ENCODE assay signal across 1 cellular context in the genomic region with DNA sequence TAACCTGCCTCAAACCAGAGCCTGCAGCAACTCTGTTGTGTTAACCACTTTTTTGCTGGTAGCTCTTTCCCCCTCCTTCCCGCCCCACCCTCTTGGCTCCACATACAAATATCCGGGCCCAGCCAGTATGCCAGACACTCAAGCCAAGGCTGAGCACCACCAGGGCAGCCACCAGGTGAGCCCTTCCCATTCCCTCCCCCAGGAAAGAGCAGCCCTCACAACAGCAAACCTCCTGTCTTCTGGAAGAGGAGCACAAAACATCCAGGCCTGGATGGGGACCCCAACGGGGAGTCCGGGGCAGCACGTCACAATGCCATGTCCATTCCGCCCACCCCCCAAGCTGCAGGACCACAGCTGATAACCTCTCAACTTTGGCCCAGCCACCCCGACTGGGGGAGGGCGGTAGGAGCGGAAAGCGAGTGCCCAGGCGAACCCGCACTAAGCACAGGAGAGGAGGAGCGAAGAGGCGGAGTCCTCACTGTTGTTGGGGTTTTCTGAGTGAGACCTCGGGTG.
A peak's percentile ranks its signal among the peaks of the same experiment; 100 is the strongest.
TF ChIP-seq lines count a peak whose summit lies in the region.

No MANE protein-coding gene starts in this region.

TF ChIP-seq in HepG2, 621 proteins besides CTCF, POLR2A, EP300 and RAD21 (continued from another document and continues in another):
- TF ChIP-seq, protein P1, sequence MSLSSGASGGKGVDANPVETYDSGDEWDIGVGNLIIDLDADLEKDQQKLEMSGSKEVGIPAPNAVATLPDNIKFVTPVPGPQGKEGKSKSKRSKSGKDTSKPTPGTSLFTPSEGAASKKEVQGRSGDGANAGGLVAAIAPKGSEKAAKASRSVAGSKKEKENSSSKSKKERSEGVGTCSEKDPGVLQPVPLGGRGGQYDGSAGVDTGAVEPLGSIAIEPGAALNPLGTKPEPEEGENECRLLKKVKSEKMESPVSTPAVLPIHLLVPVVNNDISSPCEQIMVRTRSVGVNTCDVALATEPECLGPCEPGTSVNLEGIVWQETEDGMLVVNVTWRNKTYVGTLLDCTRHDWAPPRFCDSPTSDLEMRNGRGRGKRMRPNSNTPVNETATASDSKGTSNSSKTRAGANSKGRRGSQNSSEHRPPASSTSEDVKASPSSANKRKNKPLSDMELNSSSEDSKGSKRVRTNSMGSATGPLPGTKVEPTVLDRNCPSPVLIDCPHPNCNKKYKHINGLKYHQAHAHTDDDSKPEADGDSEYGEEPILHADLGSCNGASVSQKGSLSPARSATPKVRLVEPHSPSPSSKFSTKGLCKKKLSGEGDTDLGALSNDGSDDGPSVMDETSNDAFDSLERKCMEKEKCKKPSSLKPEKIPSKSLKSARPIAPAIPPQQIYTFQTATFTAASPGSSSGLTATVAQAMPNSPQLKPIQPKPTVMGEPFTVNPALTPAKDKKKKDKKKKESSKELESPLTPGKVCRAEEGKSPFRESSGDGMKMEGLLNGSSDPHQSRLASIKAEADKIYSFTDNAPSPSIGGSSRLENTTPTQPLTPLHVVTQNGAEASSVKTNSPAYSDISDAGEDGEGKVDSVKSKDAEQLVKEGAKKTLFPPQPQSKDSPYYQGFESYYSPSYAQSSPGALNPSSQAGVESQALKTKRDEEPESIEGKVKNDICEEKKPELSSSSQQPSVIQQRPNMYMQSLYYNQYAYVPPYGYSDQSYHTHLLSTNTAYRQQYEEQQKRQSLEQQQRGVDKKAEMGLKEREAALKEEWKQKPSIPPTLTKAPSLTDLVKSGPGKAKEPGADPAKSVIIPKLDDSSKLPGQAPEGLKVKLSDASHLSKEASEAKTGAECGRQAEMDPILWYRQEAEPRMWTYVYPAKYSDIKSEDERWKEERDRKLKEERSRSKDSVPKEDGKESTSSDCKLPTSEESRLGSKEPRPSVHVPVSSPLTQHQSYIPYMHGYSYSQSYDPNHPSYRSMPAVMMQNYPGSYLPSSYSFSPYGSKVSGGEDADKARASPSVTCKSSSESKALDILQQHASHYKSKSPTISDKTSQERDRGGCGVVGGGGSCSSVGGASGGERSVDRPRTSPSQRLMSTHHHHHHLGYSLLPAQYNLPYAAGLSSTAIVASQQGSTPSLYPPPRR (CRISPR knock-in tag; IDR thresholded peaks at IDR 0.05; ENCODE audit: borderline replicate concordance), result peak; percentile 32; the same call in 1 of the 2 replicates
- TF ChIP-seq ZMYM4 (CRISPR knock-in tag; IDR thresholded peaks at IDR 0.05) (peak; percentile 10; the same call in 1 of the 2 replicates), ZSCAN29 (CRISPR knock-in tag; conservative IDR thresholded peaks at IDR 0.05) (0 out of 2 replicates have a peak, but pooled peaks have one; percentile 19), ZNF720 (CRISPR knock-in tag; IDR thresholded peaks at IDR 0.05) (0 out of 2 replicates have a peak, but pooled peaks have one; percentile 61), ZNF136 (CRISPR knock-in tag; IDR thresholded peaks at IDR 0.05; ENCODE audit: low read depth) (no peak), HES4 (CRISPR knock-in tag; IDR thresholded peaks at IDR 0.05; ENCODE audit: borderline replicate concordance) (no peak; the same call in 1 of the 2 replicates), AHR (CRISPR knock-in tag; IDR thresholded peaks at IDR 0.05) (0 out of 2 replicates have a peak, but pooled peaks have one; percentile 22), ATRX (CRISPR knock-in tag; IDR thresholded peaks at IDR 0.05; ENCODE audit: borderline replicate concordance) (no peak), CEBPG (CRISPR knock-in tag; IDR thresholded peaks at IDR 0.05) (peak; percentile 7; the same call in 1 of the 2 replicates), HNF4G (IDR thresholded peaks at IDR 0.05; ENCODE audit: borderline replicate concordance, low read depth, low read length) (peak; percentile 58; the same call in 1 of the 2 replicates), HNF4G (CRISPR knock-in tag; IDR thresholded peaks at IDR 0.05; ENCODE audit: borderline replicate concordance, low read depth) (peak; percentile 52; the same call in 1 of the 2 replicates), ZNF225 (CRISPR knock-in tag; IDR thresholded peaks at IDR 0.05) (peak; percentile 35; the same call in 1 of the 2 replicates), HOXA3 (CRISPR knock-in tag; IDR thresholded peaks at IDR 0.05) (peak; percentile 58; the same call in 1 of the 2 replicates), TARDBP (CRISPR knock-in tag; IDR thresholded peaks at IDR 0.05) (peak; percentile 68; the same call in 1 of the 2 replicates), SRY (CRISPR knock-in tag; IDR thresholded peaks at IDR 0.05) (no peak), RARA (CRISPR knock-in tag; IDR thresholded peaks at IDR 0.05) (peak; percentile 83), TAF1 (CRISPR knock-in tag; IDR thresholded peaks at IDR 0.05) (0 out of 2 replicates have a peak, but pooled peaks have one; percentile 1), NR1H2 (CRISPR knock-in tag; IDR thresholded peaks at IDR 0.05; ENCODE audit: borderline replicate concordance, low read depth) (no peak), HOXA9 (CRISPR knock-in tag; IDR thresholded peaks at IDR 0.05; ENCODE audit: borderline replicate concordance) (no peak), TRIM24 (CRISPR knock-in tag; IDR thresholded peaks at IDR 0.05) (peak; percentile 51; the same call in 1 of the 2 replicates), HIVEP1 (CRISPR knock-in tag; IDR thresholded peaks at IDR 0.05) (peak; percentile 32; the same call in 1 of the 2 replicates), ZNF235 (CRISPR knock-in tag; IDR thresholded peaks at IDR 0.05; ENCODE audit: borderline replicate concordance) (no peak), PCBP1 (IDR thresholded peaks at IDR 0.05; ENCODE audit: borderline replicate concordance, low read depth, low read length) (peak; percentile 38; the same call in 1 of the 2 replicates), ZNF850 (CRISPR knock-in tag; conservative IDR thresholded peaks at IDR 0.05) (0 out of 2 replicates have a peak, but pooled peaks have one; percentile 5), SOX13 (IDR thresholded peaks at IDR 0.05) (0 out of 2 replicates have a peak, but pooled peaks have one; percentile 5), SOX13 (CRISPR knock-in tag; conservative IDR thresholded peaks at IDR 0.05 in 1 of 2, IDR thresholded peaks at IDR 0.05 in 1 of 2) (peak in 1 of 2 experiments; percentile 31; a peak in 1 of 4 replicates), ETV5 (CRISPR knock-in tag; IDR thresholded peaks at IDR 0.05; ENCODE audit: borderline replicate concordance) (peak; percentile 58; the same call in 1 of the 2 replicates), DMAP1 (CRISPR knock-in tag; IDR thresholded peaks at IDR 0.05) (peak; percentile 30; the same call in 1 of the 2 replicates), ZFX (CRISPR knock-in tag; IDR thresholded peaks at IDR 0.05; ENCODE audit: low read depth) (peak; percentile 76), ZNF605 (CRISPR knock-in tag; IDR thresholded peaks at IDR 0.05) (peak; percentile 85), ZNF747 (CRISPR knock-in tag; IDR thresholded peaks at IDR 0.05; ENCODE audit: borderline replicate concordance) (no peak; the same call in 1 of the 2 replicates), ZNF629 (CRISPR knock-in tag; conservative IDR thresholded peaks at IDR 0.05) (no peak)
- TF ChIP-seq, protein P2, sequence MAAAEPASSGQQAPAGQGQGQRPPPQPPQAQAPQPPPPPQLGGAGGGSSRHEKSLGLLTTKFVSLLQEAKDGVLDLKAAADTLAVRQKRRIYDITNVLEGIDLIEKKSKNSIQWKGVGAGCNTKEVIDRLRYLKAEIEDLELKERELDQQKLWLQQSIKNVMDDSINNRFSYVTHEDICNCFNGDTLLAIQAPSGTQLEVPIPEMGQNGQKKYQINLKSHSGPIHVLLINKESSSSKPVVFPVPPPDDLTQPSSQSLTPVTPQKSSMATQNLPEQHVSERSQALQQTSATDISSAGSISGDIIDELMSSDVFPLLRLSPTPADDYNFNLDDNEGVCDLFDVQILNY (CRISPR knock-in tag; conservative IDR thresholded peaks at IDR 0.05), result no peak
- TF ChIP-seq, protein P3, sequence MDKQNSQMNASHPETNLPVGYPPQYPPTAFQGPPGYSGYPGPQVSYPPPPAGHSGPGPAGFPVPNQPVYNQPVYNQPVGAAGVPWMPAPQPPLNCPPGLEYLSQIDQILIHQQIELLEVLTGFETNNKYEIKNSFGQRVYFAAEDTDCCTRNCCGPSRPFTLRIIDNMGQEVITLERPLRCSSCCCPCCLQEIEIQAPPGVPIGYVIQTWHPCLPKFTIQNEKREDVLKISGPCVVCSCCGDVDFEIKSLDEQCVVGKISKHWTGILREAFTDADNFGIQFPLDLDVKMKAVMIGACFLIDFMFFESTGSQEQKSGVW (CRISPR knock-in tag; IDR thresholded peaks at IDR 0.05; ENCODE audit: borderline replicate concordance), result no peak
- TF ChIP-seq, protein P4, sequence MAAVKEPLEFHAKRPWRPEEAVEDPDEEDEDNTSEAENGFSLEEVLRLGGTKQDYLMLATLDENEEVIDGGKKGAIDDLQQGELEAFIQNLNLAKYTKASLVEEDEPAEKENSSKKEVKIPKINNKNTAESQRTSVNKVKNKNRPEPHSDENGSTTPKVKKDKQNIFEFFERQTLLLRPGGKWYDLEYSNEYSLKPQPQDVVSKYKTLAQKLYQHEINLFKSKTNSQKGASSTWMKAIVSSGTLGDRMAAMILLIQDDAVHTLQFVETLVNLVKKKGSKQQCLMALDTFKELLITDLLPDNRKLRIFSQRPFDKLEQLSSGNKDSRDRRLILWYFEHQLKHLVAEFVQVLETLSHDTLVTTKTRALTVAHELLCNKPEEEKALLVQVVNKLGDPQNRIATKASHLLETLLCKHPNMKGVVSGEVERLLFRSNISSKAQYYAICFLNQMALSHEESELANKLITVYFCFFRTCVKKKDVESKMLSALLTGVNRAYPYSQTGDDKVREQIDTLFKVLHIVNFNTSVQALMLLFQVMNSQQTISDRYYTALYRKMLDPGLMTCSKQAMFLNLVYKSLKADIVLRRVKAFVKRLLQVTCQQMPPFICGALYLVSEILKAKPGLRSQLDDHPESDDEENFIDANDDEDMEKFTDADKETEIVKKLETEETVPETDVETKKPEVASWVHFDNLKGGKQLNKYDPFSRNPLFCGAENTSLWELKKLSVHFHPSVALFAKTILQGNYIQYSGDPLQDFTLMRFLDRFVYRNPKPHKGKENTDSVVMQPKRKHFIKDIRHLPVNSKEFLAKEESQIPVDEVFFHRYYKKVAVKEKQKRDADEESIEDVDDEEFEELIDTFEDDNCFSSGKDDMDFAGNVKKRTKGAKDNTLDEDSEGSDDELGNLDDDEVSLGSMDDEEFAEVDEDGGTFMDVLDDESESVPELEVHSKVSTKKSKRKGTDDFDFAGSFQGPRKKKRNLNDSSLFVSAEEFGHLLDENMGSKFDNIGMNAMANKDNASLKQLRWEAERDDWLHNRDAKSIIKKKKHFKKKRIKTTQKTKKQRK (IDR thresholded peaks at IDR 0.05; ENCODE audit: low read length), result no peak
- TF ChIP-seq, protein P5, sequence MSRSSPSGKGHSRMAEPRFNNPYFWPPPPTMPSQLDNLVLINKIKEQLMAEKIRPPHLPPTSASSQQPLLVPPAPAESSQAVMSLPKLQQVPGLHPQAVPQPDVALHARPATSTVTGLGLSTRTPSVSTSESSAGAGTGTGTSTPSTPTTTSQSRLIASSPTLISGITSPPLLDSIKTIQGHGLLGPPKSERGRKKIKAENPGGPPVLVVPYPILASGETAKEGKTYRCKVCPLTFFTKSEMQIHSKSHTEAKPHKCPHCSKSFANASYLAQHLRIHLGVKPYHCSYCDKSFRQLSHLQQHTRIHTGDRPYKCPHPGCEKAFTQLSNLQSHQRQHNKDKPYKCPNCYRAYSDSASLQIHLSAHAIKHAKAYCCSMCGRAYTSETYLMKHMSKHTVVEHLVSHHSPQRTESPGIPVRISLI (CRISPR knock-in tag; IDR thresholded peaks at IDR 0.05; ENCODE audit: borderline replicate concordance), result 0 out of 2 replicates have a peak, but pooled peaks have one; percentile 32
- TF ChIP-seq, protein P6, sequence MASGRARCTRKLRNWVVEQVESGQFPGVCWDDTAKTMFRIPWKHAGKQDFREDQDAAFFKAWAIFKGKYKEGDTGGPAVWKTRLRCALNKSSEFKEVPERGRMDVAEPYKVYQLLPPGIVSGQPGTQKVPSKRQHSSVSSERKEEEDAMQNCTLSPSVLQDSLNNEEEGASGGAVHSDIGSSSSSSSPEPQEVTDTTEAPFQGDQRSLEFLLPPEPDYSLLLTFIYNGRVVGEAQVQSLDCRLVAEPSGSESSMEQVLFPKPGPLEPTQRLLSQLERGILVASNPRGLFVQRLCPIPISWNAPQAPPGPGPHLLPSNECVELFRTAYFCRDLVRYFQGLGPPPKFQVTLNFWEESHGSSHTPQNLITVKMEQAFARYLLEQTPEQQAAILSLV (CRISPR knock-in tag; IDR thresholded peaks at IDR 0.05; ENCODE audit: borderline replicate concordance), result peak; percentile 21; the same call in 1 of the 2 replicates
